In the genomic region with DNA sequence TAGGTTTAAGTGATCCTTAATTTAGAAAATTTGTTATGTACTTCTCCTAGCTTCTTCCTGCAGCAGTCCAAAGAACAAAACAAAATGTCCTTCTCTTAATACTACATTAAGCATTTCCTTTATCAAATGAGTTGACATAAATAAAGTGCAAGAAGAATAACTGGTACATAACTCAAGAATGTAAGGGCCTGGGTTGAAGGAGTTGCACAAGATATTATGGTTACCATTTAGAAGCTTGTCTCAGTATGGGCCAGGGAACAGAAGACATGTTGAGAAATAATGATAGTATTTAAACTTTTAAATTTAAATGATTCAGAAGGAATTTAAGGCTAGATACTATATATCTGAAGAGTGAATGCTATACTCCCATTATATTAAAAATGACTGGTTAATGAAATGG, we compare ENCODE assay signal across 34 cellular contexts.
"Had no signal": no experiment of that assay in that cellular context is flagged by ENCODE, and none has a peak within 500 bp of the region (broad histone marks: within the 10 kb centered on the region; RNA-seq: fewer than 3 reads in every experiment).

No MANE protein-coding gene starts in this region.

- ATAC-seq: activated CD4-positive, CD25-positive, alpha-beta regulatory T cell treated with anti-CD3 and anti-CD28 coated beads, Interleukin-2, amount 50 U/mL, for 24 hours; activated CD8-positive, alpha-beta T cell treated with anti-CD3 and anti-CD28 coated beads for 36 hours; activated naive CD8-positive, alpha-beta T cell treated with anti-CD3 and anti-CD28 coated beads, Interleukin-2, amount 50 U/mL, for 24 hours; body of pancreas; effector memory CD8-positive, alpha-beta T cell; foreskin keratinocyte; gastrocnemius medialis; heart left ventricle; T-helper 17 cell had no signal

- H3K27me3 ChIP-seq: body of pancreas, cardiac muscle cell, esophagus muscularis mucosa, foreskin keratinocyte, gastrocnemius medialis, heart left ventricle had no signal

- H3K9me3 ChIP-seq: body of pancreas, esophagus muscularis mucosa, gastrocnemius medialis, heart left ventricle had no signal

- DNase-seq: activated B cell treated with CpG ODN at 0.5 μM for 24 hours; activated CD4-positive, alpha-beta T cell treated with anti-CD3 and anti-CD28 coated beads for 48 hours; activated CD4-positive, alpha-beta T cell treated with anti-CD3 and anti-CD28 coated beads, Interleukin-2, amount 50 U/mL, for 1 hour; activated CD4-positive, alpha-beta T cell treated with anti-CD3 and anti-CD28 coated beads, Interleukin-2, amount 50 U/mL, for 48 hours; activated CD8-positive, alpha-beta memory T cell treated with anti-CD3 and anti-CD28 coated beads for 24 hours; activated CD8-positive, alpha-beta memory T cell treated with anti-CD3 and anti-CD28 coated beads, Interleukin-2, amount 50 U/mL, for 4 hours; activated CD8-positive, alpha-beta T cell treated with anti-CD3 and anti-CD28 coated beads for 36 hours; activated effector memory CD4-positive, alpha-beta T cell treated with anti-CD3 and anti-CD28 coated beads, Interleukin-2, amount 50 U/mL, for 16 hours; activated naive CD4-positive, alpha-beta T cell treated with anti-CD3 and anti-CD28 coated beads for 36 hours; activated naive CD8-positive, alpha-beta T cell treated with anti-CD3 and anti-CD28 coated beads for 36 hours; activated naive CD8-positive, alpha-beta T cell treated with anti-CD3 and anti-CD28 coated beads, Interleukin-2, amount 50 U/mL, for 24 hours; activated T-cell treated with anti-CD3 and anti-CD28 coated beads, Interleukin-2, amount 50 U/mL, for 1 hour; activated T-cell treated with anti-CD3 and anti-CD28 coated beads, Interleukin-2, amount 50 U/mL, for 48 hours; amniotic stem cell; aorta; body of pancreas; central memory CD4-positive, alpha-beta T cell; cerebellar nuclear complex; cortex of kidney; dermis blood vessel endothelial cell; effector CD4-positive, alpha-beta T cell; effector memory CD8-positive, alpha-beta T cell; erythroblast; foreskin keratinocyte; gastrocnemius medialis; glutamatergic neuron; heart left ventricle; T-helper 1 cell; T-helper 17 cell; T1000; WERI-Rb-1 had no signal

- H3K27ac ChIP-seq: body of pancreas, cardiac muscle cell, esophagus muscularis mucosa, foreskin keratinocyte, gastrocnemius medialis, heart left ventricle, WERI-Rb-1 had no signal

- H3K4me1 ChIP-seq: esophagus muscularis mucosa, foreskin keratinocyte, gastrocnemius medialis, heart left ventricle had no signal

- H3K4me3 ChIP-seq: body of pancreas, cardiac muscle cell, esophagus muscularis mucosa, gastrocnemius medialis, heart left ventricle had no signal
